In genomic region chr7:101813414-101814019, GRCh38 we compare ENCODE assay signal across 9 cellular contexts. TPM values are rescaled to one million over a fixed set of nuclear protein-coding genes. Genes with fewer than 3 reads are reported as not detected.
A peak's percentile ranks its signal among the peaks of the same experiment; 100 is the strongest.
DNase-seq lines count a peak whose midpoint lies in the region; ATAC-seq, FAIRE-seq and TF ChIP-seq lines count a peak whose summit lies in the region.
"Had no signal": no experiment of that assay in that cellular context is flagged by ENCODE, and none has a peak within 500 bp of the region (broad histone marks: within the 10 kb centered on the region; RNA-seq: fewer than 3 reads in every experiment).

No MANE protein-coding gene starts in this region.

- H3K27me3 ChIP-seq in CD8-positive, alpha-beta memory T cell (ENCODE audit: insufficient read depth, low read length, poor library complexity, severe bottlenecking) = no peaks in the 10 kb centered on the region
- H3K27me3 ChIP-seq in colonic mucosa (no peaks in the 10 kb centered on the region), pancreas (no peaks in the 10 kb centered on the region), neuronal stem cell (ENCODE audit: control insufficient read depth in 3 of 3, insufficient read depth in 3 of 3, low read depth in 1 of 3, low read length in 3 of 3) (peaks cover 7 to 39% (median 18%) of the 10 kb centered on the region in 3 experiments)

- CTCF ChIA-PET in CD8-positive, alpha-beta memory T cell (lab: Charles Lee) = interaction anchor here (0.7 to 1.6 kb wide), 7 partner anchors 9 to 76 kb away, joined by 3 to 33 read pairs (median 6); no protein-coding TSS in a partner anchor

- no peak overlapping the region for H2AK5ac ChIP-seq in neuronal stem cell (ENCODE audit: low read depth, low read length)

- no peak overlapping the region for H2BK5ac ChIP-seq in neuronal stem cell (ENCODE audit: low read length)

- no peak for DNase-seq in CD8-positive, alpha-beta memory T cell
- DNase-seq in NB4 (ENCODE audit: low read depth) (peak; percentile 64), colonic mucosa (no peak), pancreas (no peak), NCI-H1417 treated with DMSO at 0.1 percent for 48 hours (lab: John Stamatoyannopoulos, UW) (no peak), neuronal stem cell (ENCODE audit: low spot score) (no peak), NCI-H1436 (lab: John Stamatoyannopoulos, UW) (no peak)
- DNase-seq: kidney glomerular epithelial cell had no signal

- H3K4me3 Mint-ChIP-seq in CD8-positive, alpha-beta memory T cell = peak overlapping the region; percentile 65 to 87 (median 80)

- H3K27ac Mint-ChIP-seq in CD8-positive, alpha-beta memory T cell = peak overlapping the region in 3 of 8 donors; percentile 29 to 70 (median 43)

- no peak for FAIRE-seq in pancreas (lab: Jason Lieb, UNC)

- no peak for ATAC-seq in pancreas
- ATAC-seq in HG02973 (IDR thresholded peaks at IDR 0.05; ENCODE audit: unreplicated experiment) = no peak

- H2AFZ ChIP-seq in neuronal stem cell (ENCODE audit: low read length) = no peak overlapping the region

- H3K23ac ChIP-seq in neuronal stem cell (ENCODE audit: low read depth, low read length, poor library complexity) = no peak overlapping the region

- no peak overlapping the region for H3K4me2 ChIP-seq in neuronal stem cell (ENCODE audit: insufficient read depth, low read length, poor library complexity, severe bottlenecking)

- H3K14ac ChIP-seq in neuronal stem cell (ENCODE audit: low read length) = no peak overlapping the region

- POLR2A ChIA-PET in CD8-positive, alpha-beta memory T cell (lab: Charles Lee) = no interaction called here

- no peaks in the 10 kb centered on the region for H3K9me3 Mint-ChIP-seq in CD8-positive, alpha-beta memory T cell

- no peak overlapping the region for H4K91ac ChIP-seq in neuronal stem cell (ENCODE audit: low read depth, low read length, poor library complexity)

- TF ChIP-seq CTCF in NB4 (IDR thresholded peaks at IDR 0.05; ENCODE audit: low read depth, low read length) (no peak), colonic mucosa (IDR thresholded peaks at IDR 0.05) (no peak), pancreas (IDR thresholded peaks at IDR 0.05) (no peak)

- no peak overlapping the region for H3K4me3 ChIP-seq in CD8-positive, alpha-beta memory T cell (ENCODE audit: low read length)
- H3K4me3 ChIP-seq in NB4 (ENCODE audit: low read depth, low read length) (peak overlapping the region; percentile 30), colonic mucosa (peak overlapping the region; percentile 91), pancreas (peak overlapping the region in 3 of 4 donors; percentile 61 to 85 (median 84)), neuronal stem cell (ENCODE audit: low read length in 2 of 2) (no peak overlapping the region)

- no peaks in the 10 kb centered on the region for H3K36me3 ChIP-seq in CD8-positive, alpha-beta memory T cell (ENCODE audit: insufficient read depth, low read length)
- H3K36me3 ChIP-seq in colonic mucosa (no peaks in the 10 kb centered on the region), pancreas (no peaks in the 10 kb centered on the region), neuronal stem cell (replicated peaks in 1 of 2; ENCODE audit: control insufficient read depth in 2 of 2, insufficient read depth in 2 of 2, low read length in 2 of 2) (no peaks in the 10 kb centered on the region)

- no peak overlapping the region for H3K18ac ChIP-seq in neuronal stem cell (ENCODE audit: low read length)

- WGBS in pancreas, 2 donors = 17 to 21% methylated on average over 5 of the region's 5 CpGs
- WGBS in neuronal stem cell (ENCODE audit: extremely low coverage in 2 of 2, insufficient read length in 2 of 2, insufficient replicate concordance in 1 of 2), 2 donors = no CpG with 5 or more reads among the region's 5 CpGs

- H2BK120ac ChIP-seq in neuronal stem cell (ENCODE audit: low read depth, low read length) = no peak overlapping the region

- peaks cover 23 to 24% (median 24%) of the 10 kb centered on the region in 3 donors for H3K4me1 Mint-ChIP-seq in CD8-positive, alpha-beta memory T cell

- peaks cover 11% of the 10 kb centered on the region for H3K4me1 ChIP-seq in CD8-positive, alpha-beta memory T cell (ENCODE audit: insufficient read depth, low read length)
- H3K4me1 ChIP-seq in colonic mucosa (no peaks in the 10 kb centered on the region), pancreas (peaks cover 0 to 15% (median 7%) of the 10 kb centered on the region in 3 donors), neuronal stem cell (ENCODE audit: control insufficient read depth in 2 of 2, insufficient read depth in 1 of 2, low read depth in 1 of 2, low read length in 2 of 2) (peaks cover 5 to 6% of the 10 kb centered on the region in 2 donors)

- intact Hi-C loops in colonic mucosa (cut with DNase I) (loop anchor here (2.0 to 10.0 kb wide), 2 partner anchors 125 to 209 kb away; no protein-coding TSS in a partner anchor), pancreas (cut with DNase I) (loop anchor here in 1 of 3 donors (10.0 kb wide), 1 partner anchor 421 kb away; no protein-coding TSS in a partner anchor)

- H3K36me3 Mint-ChIP-seq in CD8-positive, alpha-beta memory T cell = peaks cover 0 to 11% (median 0%) of the 10 kb centered on the region in 3 donors

- H3K4ac ChIP-seq in neuronal stem cell (ENCODE audit: low read length) = no peak overlapping the region

- TF ChIP-seq POLR2A in NB4 (IDR thresholded peaks at IDR 0.05; ENCODE audit: extremely low read depth, insufficient read length) = no peak

- H4K8ac ChIP-seq in neuronal stem cell (ENCODE audit: low read depth, low read length) = no peak overlapping the region

- H2BK15ac ChIP-seq in neuronal stem cell (ENCODE audit: low read length) = no peak overlapping the region

- H3K9me3 ChIP-seq in CD8-positive, alpha-beta memory T cell (ENCODE audit: low read length) = no peaks in the 10 kb centered on the region
- H3K9me3 ChIP-seq in colonic mucosa (no peaks in the 10 kb centered on the region), pancreas (no peaks in the 10 kb centered on the region), neuronal stem cell (replicated peaks in 1 of 2; ENCODE audit: control insufficient read depth in 2 of 2, insufficient read depth in 1 of 2, low read depth in 1 of 2, low read length in 2 of 2) (no peaks in the 10 kb centered on the region)

- H3K9ac ChIP-seq in colonic mucosa (ENCODE audit: low read depth in 2 of 2, low read length in 2 of 2) (no peak overlapping the region), neuronal stem cell (ENCODE audit: low read depth, low read length, poor library complexity) (no peak overlapping the region)

- peaks cover 3 to 8% of the 10 kb centered on the region in 2 donors for H3K27me3 Mint-ChIP-seq in CD8-positive, alpha-beta memory T cell

- H3K79me1 ChIP-seq in neuronal stem cell (ENCODE audit: low read depth, low read length) = peaks cover 3% of the 10 kb centered on the region

- no peak overlapping the region for H2BK12ac ChIP-seq in neuronal stem cell (ENCODE audit: low read length)

- H3K27ac ChIP-seq in CD8-positive, alpha-beta memory T cell (ENCODE audit: low read depth, low read length) = no peak overlapping the region
- H3K27ac ChIP-seq in colonic mucosa (peak overlapping the region; percentile 77), pancreas (peak overlapping the region in 1 of 4 donors; percentile 80), neuronal stem cell (replicated peaks; ENCODE audit: low read length) (no peak overlapping the region)

RNA-seq across cellular contexts. Expression of gene CUX1, which starts 3.9 kb away (rescaled TPM):
- total RNA-seq in CD8-positive, alpha-beta memory T cell = 10 to 100 TPM; 23.2 to 23.6 TPM
- 26.4 TPM for polyA plus RNA-seq in CD8-positive, alpha-beta memory T cell
- total RNA-seq in colonic mucosa (10 to 100 TPM; 68.5 to 97.5 TPM), pancreas (10 to 100 TPM; 40.1 to 61.2 (median 48.4) TPM)
- polyA plus RNA-seq in pancreas = 10 to 100 TPM; 18.9 to 21.3 TPM
- 47.3 TPM for polyA plus RNA-seq in neuronal stem cell (2013, experiment 1 of 2)
- 46.1 TPM for polyA plus RNA-seq in neuronal stem cell (2013, experiment 2 of 2)

Comparison
In these comparisons a context has a peak if more than half of its experiments do, and no peak if none do; other contexts are left out.
1. H3K4me3 ChIP-seq: peak in NB4 (single experiment), colonic mucosa (single experiment) and pancreas (3 of 4); none in CD8-positive, alpha-beta memory T cell (single experiment) and neuronal stem cell (0 of 2).